ENCODE assay signal across 10 cellular contexts in genomic region chr5:132439521-132440206, GRCh38. TPM values are rescaled to one million over a fixed set of nuclear protein-coding genes. Genes with fewer than 3 reads are reported as not detected.
A peak's percentile ranks its signal among the peaks of the same experiment; 100 is the strongest.
DNase-seq lines count a peak whose midpoint lies in the region; ATAC-seq, FAIRE-seq and TF ChIP-seq lines count a peak whose summit lies in the region.
"Had no signal": no experiment of that assay in that cellular context is flagged by ENCODE, and none has a peak within 500 bp of the region (broad histone marks: within the 10 kb centered on the region; RNA-seq: fewer than 3 reads in every experiment).

No MANE protein-coding gene starts in this region.

- H3K27ac Mint-ChIP-seq in CD4-positive, CD25-positive, alpha-beta regulatory T cell, result peak overlapping the region; percentile 65 to 89 (median 76)
- peak overlapping the region; percentile 91 to 93 for H3K27ac Mint-ChIP-seq in T-cell
- no peak overlapping the region for H3K27ac Mint-ChIP-seq in Calu3 (ENCODE audit: unreplicated experiment)

- no peak for ATAC-seq in CD4-positive, CD25-positive, alpha-beta regulatory T cell (ENCODE audit: low read depth in 2 of 2)
- no peak for ATAC-seq in T-cell (replicated peaks in 1 of 4)
- peak; percentile 58 for ATAC-seq in esophagus mucosa
- ATAC-seq in pancreas, result peak in 3 of 4 donors; percentile 46 to 70 (median 61)
- no peak for ATAC-seq in HG03159 (IDR thresholded peaks at IDR 0.05; ENCODE audit: unreplicated experiment)

- intact Hi-C loops in pancreas (cut with DNase I) (no loop called here), Calu3 (cut with micrococcal nuclease; ENCODE audit: unreplicated experiment) (no loop called here)

- H3K4me3 ChIP-seq in CD4-positive, CD25-positive, alpha-beta regulatory T cell (ENCODE audit: low read depth, low read length), result no peak overlapping the region
- H3K4me3 ChIP-seq in pancreas, result no peak overlapping the region
- H3K4me3 ChIP-seq: cardiac muscle cell had no signal

- BruUV-seq in Calu3 (replicated peaks; lab: Mats Ljungman, UMichigan), result no TSS peak

- H3K9me3 ChIP-seq in CD4-positive, CD25-positive, alpha-beta regulatory T cell (ENCODE audit: control insufficient read depth in 2 of 2, low read length in 2 of 2), result no peaks in the 10 kb centered on the region
- H3K9me3 ChIP-seq in pancreas, result no peaks in the 10 kb centered on the region

- TF ChIP-seq CTCF in pancreas (IDR thresholded peaks at IDR 0.05) (no peak), Calu3 (IDR thresholded peaks at IDR 0.05; ENCODE audit: unreplicated experiment) (no peak)

- no peak for FAIRE-seq in pancreas (lab: Jason Lieb, UNC)

- POLR2A ChIA-PET in T-cell (lab: Charles Lee), result interaction anchor here (0.6 to 2.3 kb wide), 5 partner anchors 8 to 51 kb away, joined by 3 to 16 read pairs (median 4); partner anchors contain the start of gene IRF1 (in 1 of the 2)

- peaks cover 11 to 93% (median 55%) of the 10 kb centered on the region in 4 donors for H3K4me1 Mint-ChIP-seq in CD4-positive, CD25-positive, alpha-beta regulatory T cell
- peaks cover 88 to 96% (median 93%) of the 10 kb centered on the region in 3 donors for H3K4me1 Mint-ChIP-seq in T-cell
- H3K4me1 Mint-ChIP-seq in Calu3 (ENCODE audit: low read depth, unreplicated experiment), result peaks cover 10% of the 10 kb centered on the region

- H3K27ac ChIP-seq in CD4-positive, CD25-positive, alpha-beta regulatory T cell (ENCODE audit: insufficient read depth, low read length, poor library complexity, severe bottlenecking), result peak overlapping the region; percentile 71
- H3K27ac ChIP-seq in pancreas, result no peak overlapping the region
- H3K27ac ChIP-seq: cardiac muscle cell had no signal

- peaks cover 60% of the 10 kb centered on the region for H3K4me1 ChIP-seq in CD4-positive, CD25-positive, alpha-beta regulatory T cell (ENCODE audit: control insufficient read depth, insufficient read depth, low read length, poor library complexity, severe bottlenecking)
- H3K4me1 ChIP-seq in pancreas, result peaks cover 0 to 12% (median 8%) of the 10 kb centered on the region in 3 donors

- H3K27me3 ChIP-seq in CD4-positive, CD25-positive, alpha-beta regulatory T cell (ENCODE audit: control insufficient read depth, insufficient read depth, low read length), result no peaks in the 10 kb centered on the region
- H3K27me3 ChIP-seq in pancreas, result no peaks in the 10 kb centered on the region
- H3K27me3 ChIP-seq: cardiac muscle cell had no signal

- WGBS in pancreas, 2 donors, result 77 to 79% methylated on average over 7 of the region's 7 CpGs

- H3K36me3 Mint-ChIP-seq in CD4-positive, CD25-positive, alpha-beta regulatory T cell, result peaks cover 19% of the 10 kb centered on the region
- H3K36me3 Mint-ChIP-seq in T-cell (peaks cover 22% of the 10 kb centered on the region), Calu3 (ENCODE audit: insufficient read depth, unreplicated experiment) (no peaks in the 10 kb centered on the region)

- H3K9me3 Mint-ChIP-seq in CD4-positive, CD25-positive, alpha-beta regulatory T cell, result no peaks in the 10 kb centered on the region
- H3K9me3 Mint-ChIP-seq in T-cell, result no peaks in the 10 kb centered on the region
- no peaks in the 10 kb centered on the region for H3K9me3 Mint-ChIP-seq in Calu3 (ENCODE audit: low read depth, unreplicated experiment)

- no peak for DNase-seq in CD4-positive, CD25-positive, alpha-beta regulatory T cell
- DNase-seq in T-cell (peak in 1 of 34 experiments; percentile 13), pancreas (no peak), NCI-H2107 treated with DMSO at 0.1 percent for 48 hours (lab: John Stamatoyannopoulos, UW; ENCODE audit: unreplicated experiment) (no peak), SHP77 treated with DMSO at 0.1 percent for 48 hours (lab: John Stamatoyannopoulos, UW) (no peak), Calu3 (no peak)
- DNase-seq: NCI-H2081 treated with DMSO at 0.1 percent for 48 hours had no signal

- CTCF ChIA-PET in T-cell (lab: Charles Lee), result interaction anchor here (0.5 to 3.4 kb wide), 8 partner anchors 8 to 53 kb away, joined by 3 to 17 read pairs (median 5); partner anchors contain the start of gene IRF1 (in 1 of the 2)
- CTCF ChIA-PET in Calu3 (lab: Charles Lee), result no interaction called here

- no peaks in the 10 kb centered on the region for H3K27me3 Mint-ChIP-seq in CD4-positive, CD25-positive, alpha-beta regulatory T cell
- H3K27me3 Mint-ChIP-seq in T-cell (no peaks in the 10 kb centered on the region), Calu3 (ENCODE audit: unreplicated experiment) (no peaks in the 10 kb centered on the region)

- H3K36me3 ChIP-seq in CD4-positive, CD25-positive, alpha-beta regulatory T cell (ENCODE audit: control insufficient read depth, insufficient read depth, low read length), result peaks cover 8% of the 10 kb centered on the region
- H3K36me3 ChIP-seq in pancreas, result no peaks in the 10 kb centered on the region
- H3K36me3 ChIP-seq: cardiac muscle cell had no signal

- H3K4me3 Mint-ChIP-seq in CD4-positive, CD25-positive, alpha-beta regulatory T cell, result peak overlapping the region in 1 of 4 donors; percentile 26
- H3K4me3 Mint-ChIP-seq in T-cell, result peak overlapping the region in 1 of 3 donors; percentile 34
- H3K4me3 Mint-ChIP-seq in Calu3 (ENCODE audit: low read depth, unreplicated experiment), result no peak overlapping the region

RNA-seq across cellular contexts. Expression of gene IRF1, which starts 50.9 kb away (rescaled TPM):
- total RNA-seq in CD4-positive, CD25-positive, alpha-beta regulatory T cell, result 924 TPM
- polyA plus RNA-seq in CD4-positive, CD25-positive, alpha-beta regulatory T cell, result 100 to 1,000 TPM; 160 to 202 (median 190) TPM
- total RNA-seq in T-cell (100 to 1,000 TPM; 167 to 859 (median 252) TPM), esophagus mucosa (9.1 TPM), pancreas (10 to 100 TPM in 4 of 6 donors, 1 to 10 TPM in 2; 7.0 to 28.0 (median 11.1) TPM), Calu3 (2022) (64.0 and 82.4 TPM in 2 replicates)
- 10 to 100 TPM in 1 of 2 donors, 1 to 10 TPM in 1; 8.5 to 30.8 TPM for polyA plus RNA-seq in pancreas

Comparison
In these comparisons a context has a peak if more than half of its experiments do, and no peak if none do; other contexts are left out.
1. ATAC-seq: peak in esophagus mucosa (single experiment) and pancreas (3 of 4); none in CD4-positive, CD25-positive, alpha-beta regulatory T cell (0 of 2), T-cell (0 of 4) and HG03159 (single experiment).